32 cellular contexts compared by ENCODE assay signal in genomic region chr6:70676821-70677220, GRCh38.
"Had no signal": no experiment of that assay in that cellular context is flagged by ENCODE, and none has a peak within 500 bp of the region (broad histone marks: within the 10 kb centered on the region; RNA-seq: fewer than 3 reads in every experiment).

No MANE protein-coding gene starts in this region.

- H3K36me3 ChIP-seq: adrenal gland, brain microvascular endothelial cell, breast epithelium had no signal

- DNase-seq: activated B cell treated with CpG ODN at 0.5 μM for 24 hours; activated CD4-positive, alpha-beta memory T cell treated with anti-CD3 and anti-CD28 coated beads for 36 hours; activated CD4-positive, alpha-beta T cell treated with anti-CD3 and anti-CD28 coated beads for 4 hours; activated CD4-positive, alpha-beta T cell treated with anti-CD3 and anti-CD28 coated beads, Interleukin-2, amount 10 ng/mL, durations not matched to agents 24 days and 14 days; activated CD4-positive, alpha-beta T cell treated with anti-CD3 and anti-CD28 coated beads, Interleukin-2, amount 50 U/mL, for 1 hour; activated CD4-positive, alpha-beta T cell treated with anti-CD3 and anti-CD28 coated beads, Interleukin-2, amount 50 U/mL, for 4 hours; activated CD4-positive, CD25-positive, alpha-beta regulatory T cell treated with anti-CD3 and anti-CD28 coated beads, Interleukin-2, amount 50 U/mL, for 72 hours; activated CD8-positive, alpha-beta memory T cell treated with anti-CD3 and anti-CD28 coated beads, Interleukin-2, amount 50 U/mL, for 4 hours; activated CD8-positive, alpha-beta T cell treated with anti-CD3 and anti-CD28 coated beads for 36 hours; activated effector memory CD4-positive, alpha-beta T cell treated with anti-CD3 and anti-CD28 coated beads, Interleukin-2, amount 50 U/mL, for 16 hours; activated gamma-delta T cell treated with Interleukin-2 at 50 U/mL for 16 hours; activated naive CD4-positive, alpha-beta T cell; activated naive CD4-positive, alpha-beta T cell treated with anti-CD3 and anti-CD28 coated beads for 36 hours; activated naive CD4-positive, alpha-beta T cell treated with anti-CD3 and anti-CD28 coated beads, Interleukin-2, amount 50 U/mL, for 16 hours; activated naive CD8-positive, alpha-beta T cell treated with anti-CD3 and anti-CD28 coated beads for 36 hours; activated T-cell treated with anti-CD3 and anti-CD28 coated beads for 4 hours; activated T-cell treated with anti-CD3 and anti-CD28 coated beads, Interleukin-2, amount 50 U/mL, for 1 hour; activated T-cell treated with anti-CD3 and anti-CD28 coated beads, Interleukin-2, amount 50 U/mL, for 4 hours; activated T-cell treated with anti-CD3 and anti-CD28 coated beads, Interleukin-2, amount 50 U/mL, for 72 hours; adrenal gland; amniotic stem cell; aorta; body of pancreas; brain microvascular endothelial cell; central memory CD4-positive, alpha-beta T cell; T-helper 1 cell; T-helper 2 cell; T-helper 9 cell had no signal

- ATAC-seq: activated CD8-positive, alpha-beta T cell treated with anti-CD3 and anti-CD28 coated beads for 36 hours; activated naive CD4-positive, alpha-beta T cell treated with anti-CD3 and anti-CD28 coated beads, Interleukin-2, amount 50 U/mL, for 72 hours; activated T-cell treated with anti-CD3 and anti-CD28 coated beads, Interleukin-2, amount 50 U/mL, for 4 hours; activated T-cell treated with anti-CD3 and anti-CD28 coated beads, Interleukin-2, amount 50 U/mL, for 72 hours; activated T-helper 17 cell treated with anti-CD3 and anti-CD28 coated beads, Interleukin-2, amount 50 U/mL, for 72 hours; body of pancreas had no signal

- H3K9me3 ChIP-seq: body of pancreas, breast epithelium had no signal

- H3K4me3 ChIP-seq: adrenal gland, body of pancreas, breast epithelium had no signal

- H3K4me1 ChIP-seq: adrenal gland, breast epithelium had no signal

- H3K27me3 ChIP-seq: adrenal gland, body of pancreas, brain microvascular endothelial cell, breast epithelium had no signal

- H3K27ac ChIP-seq: adrenal gland, body of pancreas, brain microvascular endothelial cell, breast epithelium, VCaP had no signal
